Comparison of ENCODE assay signal across 17 cellular contexts in the genomic region with DNA sequence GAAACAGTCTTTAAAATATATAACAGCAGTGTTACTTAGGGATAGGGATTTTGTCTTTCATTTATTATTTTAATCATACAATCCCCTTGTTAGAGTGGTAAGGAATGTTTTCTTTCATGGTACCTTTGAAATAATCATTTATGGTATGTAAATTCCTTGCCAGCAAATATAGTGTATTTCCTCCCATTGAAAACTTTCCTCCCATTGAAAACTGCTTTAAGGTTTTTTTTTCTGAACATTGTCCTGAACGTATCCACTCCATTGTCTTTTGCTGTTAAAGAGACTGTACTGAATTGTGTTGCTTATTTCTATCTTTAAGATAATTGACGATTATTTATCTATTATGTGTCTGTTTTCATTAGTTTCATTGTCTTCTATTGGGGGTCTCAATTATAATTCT.
DNase-seq lines count a peak whose midpoint lies in the region; ATAC-seq and TF ChIP-seq lines count a peak whose summit lies in the region.
"Had no signal": no experiment of that assay in that cellular context is flagged by ENCODE, and none has a peak within 500 bp of the region (broad histone marks: within the 10 kb centered on the region; RNA-seq: fewer than 3 reads in every experiment).

No MANE protein-coding gene starts in this region.

- H3K27ac Mint-ChIP-seq in T-helper 17 cell (peak overlapping the region; percentile 49), nephron (peak overlapping the region; percentile 27 to 64 (median 44))
- H3K27ac Mint-ChIP-seq: CD8-positive, alpha-beta T cell; GM23338 had no signal

- no peak for TF ChIP-seq CTCF in nephron (IDR thresholded peaks at IDR 0.05; ENCODE audit: unreplicated experiment in 3 of 3)
- TF ChIP-seq CTCF in omental fat pad (IDR thresholded peaks at IDR 0.05) = no peak

- no peak for DNase-seq in T-helper 17 cell
- DNase-seq in dermis blood vessel endothelial cell = peak; percentile 66
- peak; percentile 8 to 45 for DNase-seq in lung microvascular endothelial cell (ENCODE audit: low read depth in 2 of 2)
- no peak for DNase-seq in omental fat pad (ENCODE audit: low spot score)
- no peak for DNase-seq in GDM1 (lab: John Stamatoyannopoulos, UW)
- DNase-seq: Caco-2; CD4-positive, CD25-positive, alpha-beta regulatory T cell; CD8-positive, alpha-beta T cell; DMS153; DND-41; H9 had no signal

- H3K9me3 ChIP-seq in T-helper 17 cell (ENCODE audit: control insufficient read depth, low read length, poor library complexity, severe bottlenecking) = no peaks in the 10 kb centered on the region
- H3K9me3 ChIP-seq: Caco-2 had no signal

- H3K9me3 Mint-ChIP-seq in nephron = no peaks in the 10 kb centered on the region
- H3K9me3 Mint-ChIP-seq: CD4-positive, CD25-positive, alpha-beta regulatory T cell; CD8-positive, alpha-beta T cell; GM23338; H9 had no signal

- H3K4me1 Mint-ChIP-seq in T-helper 17 cell = peaks cover 17% of the 10 kb centered on the region
- peaks cover 13% of the 10 kb centered on the region for H3K4me1 Mint-ChIP-seq in nephron

- no peak overlapping the region for H3K4me3 Mint-ChIP-seq in T-helper 17 cell
- H3K4me3 Mint-ChIP-seq in nephron = no peak overlapping the region
- H3K4me3 Mint-ChIP-seq: CD4-positive, CD25-positive, alpha-beta regulatory T cell; CD8-positive, alpha-beta T cell; GM23338; H9 had no signal

- no peaks in the 10 kb centered on the region for H3K27me3 Mint-ChIP-seq in T-helper 17 cell
- no peaks in the 10 kb centered on the region for H3K27me3 Mint-ChIP-seq in nephron (ENCODE audit: low read depth)
- H3K27me3 Mint-ChIP-seq: CD4-positive, CD25-positive, alpha-beta regulatory T cell had no signal

- ATAC-seq in T-helper 17 cell (no peak), HG03159 (IDR thresholded peaks at IDR 0.05; ENCODE audit: unreplicated experiment) (no peak), GM19035 (IDR thresholded peaks at IDR 0.05; ENCODE audit: unreplicated experiment) (no peak), omental fat pad (ENCODE audit: low FRiP score) (no peak)
- ATAC-seq: CD8-positive, alpha-beta T cell; GM12878; GM23338; HCT116 had no signal

- H3K36me3 Mint-ChIP-seq in T-helper 17 cell (ENCODE audit: low read depth) = peaks cover 10% of the 10 kb centered on the region
- H3K36me3 Mint-ChIP-seq in nephron (ENCODE audit: low read depth) = peaks cover 40% of the 10 kb centered on the region

Comparison
In these comparisons a context has a peak if more than half of its experiments do, and no peak if none do; other contexts are left out.
1. DNase-seq: peak in dermis blood vessel endothelial cell (single experiment) and lung microvascular endothelial cell (2 of 2); none in T-helper 17 cell (0 of 3), omental fat pad (single experiment) and GDM1 (single experiment).